24 cellular contexts compared by ENCODE assay signal in genomic region chr10:91452063-91452462, GRCh38.
"Had no signal": no experiment of that assay in that cellular context is flagged by ENCODE, and none has a peak within 500 bp of the region (broad histone marks: within the 10 kb centered on the region; RNA-seq: fewer than 3 reads in every experiment).

No MANE protein-coding gene starts in this region.

- DNase-seq: colonic mucosa; cortex of kidney; dermis blood vessel endothelial cell; dorsolateral prefrontal cortex; effector CD4-positive, alpha-beta T cell; effector CD8-positive, alpha-beta T cell; effector memory CD4-positive, alpha-beta T cell; effector memory CD8-positive, alpha-beta T cell; endodermal cell; erythroblast; esophagus squamous epithelium; foreskin fibroblast; foreskin keratinocyte; foreskin melanocyte; gastrocnemius medialis; glutamatergic neuron; head of caudate nucleus; heart left ventricle; heart right ventricle had no signal

- H3K27ac ChIP-seq: colonic mucosa, coronary artery, dorsolateral prefrontal cortex, epithelial cell of prostate, esophagus muscularis mucosa, esophagus squamous epithelium, foreskin keratinocyte, gastrocnemius medialis, gastroesophageal sphincter, heart left ventricle, heart right ventricle had no signal

- H3K27me3 ChIP-seq: colonic mucosa, dorsolateral prefrontal cortex, esophagus muscularis mucosa, esophagus squamous epithelium, foreskin keratinocyte, gastrocnemius medialis, gastroesophageal sphincter, heart left ventricle, heart right ventricle had no signal

- ATAC-seq: effector memory CD8-positive, alpha-beta T cell; esophagus mucosa; foreskin keratinocyte; gastrocnemius medialis; gastroesophageal sphincter; heart left ventricle; heart right ventricle had no signal

- H3K4me1 ChIP-seq: colonic mucosa, esophagus muscularis mucosa, esophagus squamous epithelium, foreskin keratinocyte, gastrocnemius medialis, gastroesophageal sphincter, heart left ventricle, heart right ventricle had no signal

- H3K4me3 ChIP-seq: colonic mucosa, coronary artery, dorsolateral prefrontal cortex, esophagus muscularis mucosa, esophagus squamous epithelium, gastrocnemius medialis, gastroesophageal sphincter, heart left ventricle, heart right ventricle had no signal

- H3K36me3 ChIP-seq: colonic mucosa, esophagus muscularis mucosa, esophagus squamous epithelium, gastrocnemius medialis, gastroesophageal sphincter, heart left ventricle, heart right ventricle had no signal

- H3K9me3 ChIP-seq: colonic mucosa had no signal
